In the genomic region with DNA sequence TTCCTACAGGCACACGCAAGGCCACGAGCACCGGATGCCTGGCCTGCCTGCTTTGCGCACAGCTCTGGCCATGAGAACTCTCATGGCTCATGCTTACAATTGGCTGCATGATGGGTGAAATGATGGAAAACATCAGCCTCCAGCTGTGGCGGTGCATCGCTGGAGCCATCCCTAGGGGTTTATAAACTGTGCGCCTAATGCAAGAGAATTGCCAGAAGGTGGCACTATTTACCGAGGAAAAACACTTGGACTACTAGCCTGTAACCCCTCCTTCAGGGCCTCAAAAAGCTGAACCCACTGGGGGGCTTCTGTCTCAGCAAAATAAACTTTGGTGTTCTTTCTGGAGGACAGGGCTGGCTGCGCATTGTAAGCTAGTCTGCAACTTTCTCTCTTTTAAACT, we compare ENCODE assay signal across 8 cellular contexts. TPM values are rescaled to one million over a fixed set of nuclear protein-coding genes. Genes with fewer than 3 reads are reported as not detected.
DNase-seq lines count a peak whose midpoint lies in the region; FAIRE-seq and TF ChIP-seq lines count a peak whose summit lies in the region.

No MANE protein-coding gene starts in this region.

- no peaks in the 10 kb centered on the region for H4K20me1 ChIP-seq in hepatocyte (ENCODE audit: insufficient read depth, poor library complexity, severe bottlenecking)

- POLR2A ChIA-PET in CD8-positive, alpha-beta memory T cell (lab: Charles Lee) = no interaction called here

- H3K4me3 Mint-ChIP-seq in CD8-positive, alpha-beta memory T cell = no peak overlapping the region

- H3K9me3 Mint-ChIP-seq in CD8-positive, alpha-beta memory T cell = no peaks in the 10 kb centered on the region

- 77% methylated on average over 9 of the region's 9 CpGs for WGBS in hepatocyte (ENCODE audit: low lambda C conversion rate, missing lambda C conversion rate)

- H3K4me3 ChIP-seq in SK-N-MC = no peak overlapping the region
- H3K4me3 ChIP-seq in hepatocyte = no peak overlapping the region
- no peak overlapping the region for H3K4me3 ChIP-seq in CD8-positive, alpha-beta memory T cell (ENCODE audit: low read length)

- no peaks in the 10 kb centered on the region for H3K79me2 ChIP-seq in hepatocyte

- no peaks in the 10 kb centered on the region for H3K4me1 Mint-ChIP-seq in CD8-positive, alpha-beta memory T cell

- no peak for TF ChIP-seq POLR2A in H54 (IDR thresholded peaks at IDR 0.05; ENCODE audit: low read depth, low read length)

- H3K9me3 ChIP-seq in SK-N-MC (ENCODE audit: low read depth, low read length) (no peaks in the 10 kb centered on the region), hepatocyte (ENCODE audit: low read depth) (no peaks in the 10 kb centered on the region)
- no peaks in the 10 kb centered on the region for H3K9me3 ChIP-seq in CD8-positive, alpha-beta memory T cell (ENCODE audit: low read length)

- peaks cover 10% of the 10 kb centered on the region for H3K36me3 ChIP-seq in SK-N-MC (ENCODE audit: insufficient read depth, low read length)
- H3K36me3 ChIP-seq in hepatocyte (replicated peaks; ENCODE audit: insufficient read depth, low read depth) = no peaks in the 10 kb centered on the region
- no peaks in the 10 kb centered on the region for H3K36me3 ChIP-seq in CD8-positive, alpha-beta memory T cell (ENCODE audit: insufficient read depth, low read length)

- no peak overlapping the region for H3K27ac Mint-ChIP-seq in CD8-positive, alpha-beta memory T cell

- H3K9ac ChIP-seq in SK-N-MC (ENCODE audit: insufficient read length) = no peak overlapping the region

- no peaks in the 10 kb centered on the region for H3K27me3 ChIP-seq in hepatocyte
- H3K27me3 ChIP-seq in CD8-positive, alpha-beta memory T cell (ENCODE audit: insufficient read depth, low read length, poor library complexity, severe bottlenecking) = no peaks in the 10 kb centered on the region

- no peak for FAIRE-seq in H54 (lab: Jason Lieb, UNC)

- H3K9me2 ChIP-seq in hepatocyte (replicated peaks; ENCODE audit: insufficient read depth) = no peaks in the 10 kb centered on the region

- CTCF ChIA-PET in CD8-positive, alpha-beta memory T cell (lab: Charles Lee) = no interaction called here

- peak; percentile 34 for TF ChIP-seq CTCF in AG09319 (IDR thresholded peaks at IDR 0.05; ENCODE audit: low read depth, low read length)
- peak; percentile 33 for TF ChIP-seq CTCF in hepatocyte (IDR thresholded peaks at IDR 0.05; ENCODE audit: poor library complexity)

- peaks cover 0 to 72% (median 11%) of the 10 kb centered on the region in 3 donors for H3K36me3 Mint-ChIP-seq in CD8-positive, alpha-beta memory T cell

- peaks cover 0 to 9% of the 10 kb centered on the region in 2 donors for H3K27me3 Mint-ChIP-seq in CD8-positive, alpha-beta memory T cell

- H3K27ac ChIP-seq in SK-N-MC = no peak overlapping the region
- no peak overlapping the region for H3K27ac ChIP-seq in hepatocyte
- H3K27ac ChIP-seq in CD8-positive, alpha-beta memory T cell (ENCODE audit: low read depth, low read length) = no peak overlapping the region

- H3K4me2 ChIP-seq in hepatocyte = no peak overlapping the region

- no peak overlapping the region for H2AFZ ChIP-seq in hepatocyte

- DNase-seq in AG09319 (ENCODE audit: extremely low read depth, low read depth) (no peak), H54 (ENCODE audit: insufficient read length, low spot score) (peak; percentile 2), SK-N-MC (ENCODE audit: low read depth, low spot score) (peak; percentile 50), hepatocyte (ENCODE audit: low spot score) (peak; percentile 18), H4 (ENCODE audit: low spot score) (no peak), NCI-H187 treated with DMSO at 0.1 percent for 48 hours (lab: John Stamatoyannopoulos, UW) (no peak), epidermal melanocyte (ENCODE audit: insufficient read length, low spot score) (no peak)
- DNase-seq in CD8-positive, alpha-beta memory T cell = no peak

- no peaks in the 10 kb centered on the region for H3K4me1 ChIP-seq in hepatocyte (ENCODE audit: insufficient read depth)
- no peaks in the 10 kb centered on the region for H3K4me1 ChIP-seq in CD8-positive, alpha-beta memory T cell (ENCODE audit: insufficient read depth, low read length)

RNA-seq across cellular contexts. Expression of gene PHKA2, which starts 51.9 kb away (rescaled TPM):
- 30.5 and 35.7 TPM in 2 replicates for total RNA-seq in hepatocyte
- 26.4 and 38.9 TPM in 2 replicates for polyA plus RNA-seq in hepatocyte
- total RNA-seq in CD8-positive, alpha-beta memory T cell = 10 to 100 TPM; 16.0 to 16.1 TPM
- polyA plus RNA-seq in CD8-positive, alpha-beta memory T cell = 9.7 TPM
- 5.2 TPM in 2 replicates for total RNA-seq in H4 (2014; rRNA removed; shearing (Covaris generic))

Comparison
In these comparisons a context has a peak if more than half of its experiments do, and no peak if none do; other contexts are left out.
1. DNase-seq: peak in H54 (single experiment), SK-N-MC (single experiment) and hepatocyte (single experiment); none in AG09319 (single experiment), CD8-positive, alpha-beta memory T cell (0 of 5), H4 (single experiment), NCI-H187 treated with DMSO at 0.1 percent for 48 hours (single experiment) and epidermal melanocyte (single experiment).